Comparison of ENCODE assay signal across 1 cellular context in genomic region chr19:3055741-3056453, GRCh38.
TF ChIP-seq lines count a peak whose summit lies in the region.

No MANE protein-coding gene starts in this region.

TF ChIP-seq in GM23338, 12 proteins besides CTCF, POLR2A, EP300 and RAD21 (continued from another document):
- no peak for TF ChIP-seq ZNF462 (CRISPR knock-in tag; IDR thresholded peaks at IDR 0.05)
- no peak for TF ChIP-seq ETS1 (IDR thresholded peaks at IDR 0.05)
- no peak for TF ChIP-seq ZNF114 (CRISPR knock-in tag; IDR thresholded peaks at IDR 0.05)
- TF ChIP-seq ZNF331 (CRISPR knock-in tag; IDR thresholded peaks at IDR 0.05; ENCODE audit: low read depth), result no peak
- TF ChIP-seq JUNB (IDR thresholded peaks at IDR 0.05; ENCODE audit: unreplicated experiment), result no peak
